In genomic region chr1:94801919-94802546, GRCh38 we compare ENCODE assay signal across 9 cellular contexts. TPM values are rescaled to one million over a fixed set of nuclear protein-coding genes. Genes with fewer than 3 reads are reported as not detected.
DNase-seq lines count a peak whose midpoint lies in the region; ATAC-seq and TF ChIP-seq lines count a peak whose summit lies in the region.
"Had no signal": no experiment of that assay in that cellular context is flagged by ENCODE, and none has a peak within 500 bp of the region (broad histone marks: within the 10 kb centered on the region; RNA-seq: fewer than 3 reads in every experiment).

No MANE protein-coding gene starts in this region.

- DNase-seq in DMS79 treated with DMSO at 0.1 percent for 48 hours (lab: John Stamatoyannopoulos, UW) (peak; percentile 90), SHP77 (lab: John Stamatoyannopoulos, UW) (peak; percentile 36 to 61), mesothelial cell of epicardium (ENCODE audit: low spot score in 2 of 2, unreplicated experiment in 2 of 2) (no peak), upper lobe of left lung (peak in 1 of 2 donors; percentile 66)
- no peak for DNase-seq in effector memory CD8-positive, alpha-beta T cell
- DNase-seq in activated naive CD4-positive, alpha-beta T cell treated with anti-CD3 and anti-CD28 coated beads, Interleukin-2, amount 50 U/mL, for 16 hours = no peak

- H3K4me3 Mint-ChIP-seq in effector memory CD8-positive, alpha-beta T cell = peak overlapping the region in 1 of 2 donors; percentile 34
- no peak overlapping the region for H3K4me3 Mint-ChIP-seq in mesothelial cell of epicardium
- H3K4me3 Mint-ChIP-seq: activated naive CD8-positive, alpha-beta T cell had no signal

- peaks cover 6 to 14% of the 10 kb centered on the region in 2 donors for H3K4me1 Mint-ChIP-seq in effector memory CD8-positive, alpha-beta T cell (ENCODE audit: low read depth in 2 of 2)
- peaks cover 54% of the 10 kb centered on the region for H3K4me1 Mint-ChIP-seq in mesothelial cell of epicardium

- no peak for TF ChIP-seq POLR2A in upper lobe of left lung (IDR thresholded peaks at IDR 0.05)

- peak overlapping the region in 2 of 4 donors; percentile 9 to 17 for H3K4me3 ChIP-seq in upper lobe of left lung

- WGBS in upper lobe of left lung, 2 donors = 20 to 36% methylated on average over 2 to 7 of the region's 7 CpGs

- peak overlapping the region in 1 of 2 donors; percentile 46 for H3K27ac Mint-ChIP-seq in effector memory CD8-positive, alpha-beta T cell
- peak overlapping the region; percentile 82 for H3K27ac Mint-ChIP-seq in mesothelial cell of epicardium
- H3K27ac Mint-ChIP-seq: activated naive CD8-positive, alpha-beta T cell had no signal

- no peak for TF ChIP-seq CTCF in mesothelial cell of epicardium (IDR thresholded peaks at IDR 0.05; ENCODE audit: unreplicated experiment)
- TF ChIP-seq CTCF in upper lobe of left lung (IDR thresholded peaks at IDR 0.05) = peak; percentile 8 to 63 (median 38)

- H3K27ac ChIP-seq in KOPT-K1 (ENCODE audit: low read depth, low read length, poor library complexity, severe bottlenecking) = peak overlapping the region; percentile 44
- peak overlapping the region; percentile 37 to 83 (median 71) for H3K27ac ChIP-seq in upper lobe of left lung

- H3K36me3 ChIP-seq in KOPT-K1 (ENCODE audit: insufficient read depth, low read length) = no peaks in the 10 kb centered on the region
- H3K36me3 ChIP-seq in upper lobe of left lung = no peaks in the 10 kb centered on the region

- H3K4me1 ChIP-seq in upper lobe of left lung = peaks cover 18 to 30% (median 26%) of the 10 kb centered on the region in 4 donors

- H3K36me3 Mint-ChIP-seq in effector memory CD8-positive, alpha-beta T cell (ENCODE audit: insufficient read depth) = no peaks in the 10 kb centered on the region
- H3K36me3 Mint-ChIP-seq in mesothelial cell of epicardium = no peaks in the 10 kb centered on the region
- H3K36me3 Mint-ChIP-seq: activated naive CD8-positive, alpha-beta T cell had no signal

- peaks cover 6 to 11% of the 10 kb centered on the region in 2 donors for H3K27me3 Mint-ChIP-seq in effector memory CD8-positive, alpha-beta T cell
- no peaks in the 10 kb centered on the region for H3K27me3 Mint-ChIP-seq in mesothelial cell of epicardium (ENCODE audit: low read depth)

- H3K9me3 ChIP-seq in KOPT-K1 (ENCODE audit: insufficient read depth, low read length, poor library complexity, severe bottlenecking) = no peaks in the 10 kb centered on the region
- H3K9me3 ChIP-seq in upper lobe of left lung = no peaks in the 10 kb centered on the region

- no peaks in the 10 kb centered on the region for H3K9me3 Mint-ChIP-seq in effector memory CD8-positive, alpha-beta T cell
- H3K9me3 Mint-ChIP-seq in mesothelial cell of epicardium = no peaks in the 10 kb centered on the region

- TF ChIP-seq EP300 in upper lobe of left lung (IDR thresholded peaks at IDR 0.05) = no peak

- peak; percentile 60 for ATAC-seq in GM21515 (IDR thresholded peaks at IDR 0.05; ENCODE audit: unreplicated experiment)
- peak; percentile 74 for ATAC-seq in effector memory CD8-positive, alpha-beta T cell (replicated peaks)
- peak; percentile 83 to 87 for ATAC-seq in upper lobe of left lung (ENCODE audit: low FRiP score in 2 of 2)

- no peaks in the 10 kb centered on the region for H3K27me3 ChIP-seq in upper lobe of left lung

RNA-seq across cellular contexts. Expression of gene SLC44A3, which starts 18.1 kb away (rescaled TPM):
- total RNA-seq in mesothelial cell of epicardium (9.2 to 13.2 TPM (median 11.2 TPM) in 3 replicates), upper lobe of left lung (10 to 100 TPM in 5 of 6 donors, 1 to 10 TPM in 1; 6.3 to 24.2 (median 17.8) TPM)

Comparison
In these comparisons a context has a peak if more than half of its experiments do, and no peak if none do; other contexts are left out.
1. DNase-seq: peak in DMS79 treated with DMSO at 0.1 percent for 48 hours (single experiment) and SHP77 (2 of 2); none in effector memory CD8-positive, alpha-beta T cell (0 of 3), mesothelial cell of epicardium (0 of 2) and activated naive CD4-positive, alpha-beta T cell treated with anti-CD3 and anti-CD28 coated beads, Interleukin-2, amount 50 U/mL, for 16 hours (single experiment).
2. Peak in every context shown above with its lines, with median percentiles within 50 percentile points of each other: ATAC-seq.